In the genomic region with DNA sequence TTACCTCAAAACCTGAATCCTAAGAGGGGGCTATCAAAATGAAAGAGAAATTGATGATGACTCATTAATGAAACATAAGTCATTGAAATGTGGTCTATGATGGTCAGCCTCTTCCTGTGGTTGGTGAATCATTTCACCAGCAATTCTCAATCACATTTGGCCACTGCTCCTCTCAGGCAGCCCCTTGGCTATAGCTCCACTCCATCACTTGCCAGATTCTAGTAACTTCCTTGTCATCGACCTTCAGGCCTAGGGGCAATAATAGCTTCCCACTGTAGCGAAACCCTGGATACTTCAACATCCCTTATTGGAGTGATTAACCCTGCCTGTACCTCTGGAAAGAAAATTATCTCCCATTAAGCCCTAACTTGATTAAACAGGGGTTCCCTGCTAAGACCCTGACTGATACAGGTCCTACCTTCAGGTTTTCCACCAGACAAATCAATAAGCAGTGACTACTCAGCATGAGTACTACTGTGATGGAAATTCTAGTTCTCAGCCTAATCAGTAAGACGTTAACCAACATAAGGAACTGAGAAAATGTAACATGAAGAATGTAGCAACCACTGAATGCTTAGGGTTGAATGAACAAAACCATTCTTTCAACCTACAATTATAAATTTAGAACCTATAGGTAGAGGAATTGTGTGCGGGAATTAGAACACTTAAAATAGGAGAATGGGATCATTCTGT, we compare ENCODE assay signal across 9 cellular contexts. TPM values are rescaled to one million over a fixed set of nuclear protein-coding genes. Genes with fewer than 3 reads are reported as not detected.
DNase-seq lines count a peak whose midpoint lies in the region; ATAC-seq and TF ChIP-seq lines count a peak whose summit lies in the region.
"Had no signal": no experiment of that assay in that cellular context is flagged by ENCODE, and none has a peak within 500 bp of the region (broad histone marks: within the 10 kb centered on the region; RNA-seq: fewer than 3 reads in every experiment).

No MANE protein-coding gene starts in this region.

- in situ Hi-C loops in brain microvascular endothelial cell (cut with HindIII; ENCODE audit: low pct_ligation_motif_present, low sequenced_read_pairs), result no loop called here

- H3K4me3 ChIP-seq in brain microvascular endothelial cell (ENCODE audit: low read depth, low read length) (no peak overlapping the region), WERI-Rb-1 (ENCODE audit: low read depth, low read length) (no peak overlapping the region), lower leg skin (ENCODE audit: low read depth, poor library complexity, severe bottlenecking) (no peak overlapping the region)

- no peak for TF ChIP-seq POLR2A in lower leg skin (IDR thresholded peaks at IDR 0.05)

- ATAC-seq in GM19463 (IDR thresholded peaks at IDR 0.05; ENCODE audit: unreplicated experiment), result peak; percentile 80
- ATAC-seq in HG03439 (IDR thresholded peaks at IDR 0.05; ENCODE audit: unreplicated experiment), result peak; percentile 89

- no peaks in the 10 kb centered on the region for H3K27me3 ChIP-seq in brain microvascular endothelial cell (replicated peaks)
- no peaks in the 10 kb centered on the region for H3K27me3 ChIP-seq in WERI-Rb-1 (ENCODE audit: insufficient read depth, low read depth, severe bottlenecking)

- WGBS in lower leg skin, 2 donors, result 35 to 50% methylated on average over 4 of the region's 4 CpGs

- intact Hi-C loops in Calu3 (cut with micrococcal nuclease; ENCODE audit: unreplicated experiment) (loop anchor here (1.0 kb wide), 4 partner anchors 58 to 286 kb away; no protein-coding TSS in a partner anchor), lower leg skin (cut with DNase I; ENCODE audit: low total_unique reads) (loop anchor here (5.0 to 10.0 kb wide), 3 partner anchors 202 to 410 kb away; a partner anchor contains a TSS)

- CTCF ChIA-PET in Calu3 (lab: Charles Lee), result interaction anchor here (1.0 to 2.8 kb wide), 5 partner anchors 42 to 409 kb away, joined by 3 to 15 read pairs (median 8); a partner anchor contains a TSS

- H3K9me3 Mint-ChIP-seq in Calu3 (ENCODE audit: low read depth, unreplicated experiment), result no peaks in the 10 kb centered on the region

- no peaks in the 10 kb centered on the region for H3K27me3 Mint-ChIP-seq in Calu3 (ENCODE audit: unreplicated experiment)

- no peaks in the 10 kb centered on the region for H3K36me3 ChIP-seq in brain microvascular endothelial cell (replicated peaks)
- no peaks in the 10 kb centered on the region for H3K36me3 ChIP-seq in WERI-Rb-1

- H3K9me3 ChIP-seq in WERI-Rb-1 (ENCODE audit: severe bottlenecking), result no peaks in the 10 kb centered on the region

- BruUV-seq in Calu3 (replicated peaks; lab: Mats Ljungman, UMichigan), result no TSS peak

- peak overlapping the region; percentile 50 for H3K4me3 Mint-ChIP-seq in Calu3 (ENCODE audit: low read depth, unreplicated experiment)

- peak; percentile 38 for DNase-seq in Calu3
- peak; percentile 92 for DNase-seq in brain microvascular endothelial cell
- peak; percentile 85 for DNase-seq in myocyte (ENCODE audit: low read depth)
- DNase-seq in ureter (ENCODE audit: low spot score), result no peak
- DNase-seq in WERI-Rb-1, result no peak
- DNase-seq in lower leg skin (ENCODE audit: low spot score in 2 of 2), result no peak

- no peaks in the 10 kb centered on the region for H3K36me3 Mint-ChIP-seq in Calu3 (ENCODE audit: insufficient read depth, unreplicated experiment)

- TF ChIP-seq CTCF in Calu3 (IDR thresholded peaks at IDR 0.05; ENCODE audit: unreplicated experiment), result no peak
- TF ChIP-seq CTCF in brain microvascular endothelial cell (IDR thresholded peaks at IDR 0.05; ENCODE audit: low read depth, low read length, missing control alignments), result no peak
- no peak for TF ChIP-seq CTCF in WERI-Rb-1 (IDR thresholded peaks at IDR 0.05; ENCODE audit: low read depth, low read length)
- TF ChIP-seq CTCF in lower leg skin (IDR thresholded peaks at IDR 0.05), result no peak

- peak overlapping the region; percentile 43 for H3K27ac ChIP-seq in brain microvascular endothelial cell
- no peak overlapping the region for H3K27ac ChIP-seq in WERI-Rb-1

- H3K27ac Mint-ChIP-seq in Calu3 (ENCODE audit: unreplicated experiment), result peak overlapping the region; percentile 94

- H3K4me1 Mint-ChIP-seq in Calu3 (ENCODE audit: low read depth, unreplicated experiment), result peaks cover 31% of the 10 kb centered on the region

RNA-seq across cellular contexts. Expression of a gene that starts 30.4 kb away (rescaled TPM):
- total RNA-seq in Calu3 (2022) (not detected in 2 replicates), myocyte (not detected in 2 replicates), ureter (not detected), lower leg skin (under 1 TPM in 3 of 4 donors, not detected in 1; 0.34 to 0.83 (median 0.52) TPM)
- not detected for polyA plus RNA-seq in myocyte (2012)
- total RNA-seq: temporal lobe had no signal

RNA-seq across cellular contexts. Expression of a gene that starts 52.2 kb away (rescaled TPM):
- total RNA-seq in Calu3 (2022) (5.8 and 7.9 TPM in 2 replicates), myocyte (not detected in 2 replicates), ureter (43.5 TPM), lower leg skin (1 to 10 TPM in 1 of 4 donors, under 1 TPM in 1, not detected in 2; 0.68 to 1.2 TPM)
- polyA plus RNA-seq in myocyte (2012), result not detected

Comparison
In these comparisons a context has a peak if more than half of its experiments do, and no peak if none do; other contexts are left out.
1. DNase-seq: peak in Calu3 (single experiment), brain microvascular endothelial cell (single experiment) and myocyte (single experiment); none in ureter (single experiment), WERI-Rb-1 (single experiment) and lower leg skin (0 of 2).